In genomic region chr15:69415381-69415780, GRCh38 we compare ENCODE assay signal across 9 cellular contexts. TPM values are rescaled to one million over a fixed set of nuclear protein-coding genes. Genes with fewer than 3 reads are reported as not detected.
DNase-seq lines count a peak whose midpoint lies in the region; ATAC-seq, FAIRE-seq and TF ChIP-seq lines count a peak whose summit lies in the region.
"Had no signal": no experiment of that assay in that cellular context is flagged by ENCODE, and none has a peak within 500 bp of the region (broad histone marks: within the 10 kb centered on the region; RNA-seq: fewer than 3 reads in every experiment).

No MANE protein-coding gene starts in this region.

- H3K36me3 ChIP-seq in CD8-positive, alpha-beta T cell (ENCODE audit: insufficient read depth, low read length), result no peaks in the 10 kb centered on the region
- peaks cover 7% of the 10 kb centered on the region; the same call in 1 of the 2 replicates for H3K36me3 ChIP-seq in KMS-11 (ENCODE audit: insufficient read depth)
- H3K36me3 ChIP-seq in astrocyte (ENCODE audit: insufficient read depth, low read length), result peaks cover 14% of the 10 kb centered on the region
- no peaks in the 10 kb centered on the region for H3K36me3 ChIP-seq in upper lobe of right lung

- no peak overlapping the region for H3K27ac Mint-ChIP-seq in CD8-positive, alpha-beta T cell
- H3K27ac Mint-ChIP-seq in astrocyte (ENCODE audit: unreplicated experiment) (peak overlapping the region; percentile 93), mesothelial cell of epicardium (peak overlapping the region; percentile 96)

- no peaks in the 10 kb centered on the region for H3K9me3 Mint-ChIP-seq in CD8-positive, alpha-beta T cell
- H3K9me3 Mint-ChIP-seq in astrocyte (ENCODE audit: unreplicated experiment), result no peaks in the 10 kb centered on the region
- no peaks in the 10 kb centered on the region for H3K9me3 Mint-ChIP-seq in mesothelial cell of epicardium

- H3K27me3 Mint-ChIP-seq in CD8-positive, alpha-beta T cell (ENCODE audit: low read depth), result peaks cover 15% of the 10 kb centered on the region
- H3K27me3 Mint-ChIP-seq in astrocyte (ENCODE audit: low read depth, unreplicated experiment) (no peaks in the 10 kb centered on the region), mesothelial cell of epicardium (ENCODE audit: low read depth) (no peaks in the 10 kb centered on the region)

- no peak overlapping the region for H3K9ac ChIP-seq in KMS-11
- H3K9ac ChIP-seq in astrocyte (ENCODE audit: low read length), result peak overlapping the region; percentile 92

- CTCF ChIA-PET in CD8-positive, alpha-beta T cell (lab: Charles Lee), result interaction anchor here (1.5 kb wide), 1 partner anchor 20 kb away, joined by 4 read pairs; no protein-coding TSS in a partner anchor

- no peaks in the 10 kb centered on the region for H3K9me3 ChIP-seq in CD8-positive, alpha-beta T cell (ENCODE audit: low read length)
- H3K9me3 ChIP-seq in astrocyte (ENCODE audit: insufficient read depth, low read depth, low read length) (no peaks in the 10 kb centered on the region), upper lobe of right lung (no peaks in the 10 kb centered on the region)
- H3K9me3 ChIP-seq: body of pancreas had no signal

- H4K20me1 ChIP-seq in KMS-11 (ENCODE audit: insufficient read depth) (peaks cover 10% of the 10 kb centered on the region; the same call in 1 of the 2 replicates), astrocyte (ENCODE audit: insufficient read depth, low read length) (peaks cover 33% of the 10 kb centered on the region)

- no peak overlapping the region for H3K27ac ChIP-seq in CD8-positive, alpha-beta T cell (ENCODE audit: low read depth, low read length)
- H3K27ac ChIP-seq in KMS-11, result peak overlapping the region; percentile 58
- H3K27ac ChIP-seq in astrocyte (ENCODE audit: low read depth, low read length), result peak overlapping the region; percentile 78
- H3K27ac ChIP-seq in upper lobe of right lung, result no peak overlapping the region
- H3K27ac ChIP-seq: body of pancreas had no signal

- H3K4me3 ChIP-seq in CD8-positive, alpha-beta T cell (ENCODE audit: low read depth, low read length), result no peak overlapping the region
- H3K4me3 ChIP-seq in KMS-11 (IDR thresholded peaks at IDR 0.05; ENCODE audit: insufficient read depth, low read depth, low read length), result no peak overlapping the region
- H3K4me3 ChIP-seq in astrocyte (ENCODE audit: insufficient read depth, low read depth, low read length), result peak overlapping the region; percentile 95
- H3K4me3 ChIP-seq in upper lobe of right lung, result no peak overlapping the region

- ATAC-seq in CD8-positive, alpha-beta T cell, result no peak
- ATAC-seq in upper lobe of right lung, result no peak

- DNase-seq in CD8-positive, alpha-beta T cell, result no peak
- DNase-seq in astrocyte (ENCODE audit: low read depth), result peak; percentile 51
- no peak for DNase-seq in mesothelial cell of epicardium (ENCODE audit: low spot score in 2 of 2, unreplicated experiment in 2 of 2)
- no peak for DNase-seq in NK-92 treated with Interleukin-12 subunit alpha and Interleukin-12 subunit beta, amount 100 ng/mL, for 24 hours (lab: John Stamatoyannopoulos, UW)
- no peak for DNase-seq in NK-92 (lab: John Stamatoyannopoulos, UW; ENCODE audit: unreplicated experiment)
- DNase-seq in NCI-H226, result no peak
- no peak for DNase-seq in upper lobe of right lung

- H2AFZ ChIP-seq in KMS-11 (ENCODE audit: low read depth) (no peak overlapping the region), astrocyte (ENCODE audit: low read depth, low read length) (no peak overlapping the region)

- H3K4me1 Mint-ChIP-seq in CD8-positive, alpha-beta T cell (ENCODE audit: low read depth), result peaks cover 15% of the 10 kb centered on the region
- peaks cover 28% of the 10 kb centered on the region for H3K4me1 Mint-ChIP-seq in astrocyte (ENCODE audit: low read depth, unreplicated experiment)
- H3K4me1 Mint-ChIP-seq in mesothelial cell of epicardium, result peaks cover 33% of the 10 kb centered on the region

- H3K4me3 Mint-ChIP-seq in CD8-positive, alpha-beta T cell, result peak overlapping the region; percentile 59
- H3K4me3 Mint-ChIP-seq in astrocyte (ENCODE audit: unreplicated experiment) (peak overlapping the region; percentile 87), mesothelial cell of epicardium (peak overlapping the region; percentile 84)

- no peak for FAIRE-seq in astrocyte (lab: Jason Lieb, UNC)

- no peak for TF ChIP-seq CTCF in CD8-positive, alpha-beta T cell (IDR thresholded peaks at IDR 0.05)
- TF ChIP-seq CTCF in KMS-11 (conservative IDR thresholded peaks at IDR 0.05; ENCODE audit: low read depth, low read length) (no peak), astrocyte (IDR thresholded peaks at IDR 0.05; ENCODE audit: insufficient read depth, low read depth, low read length) (no peak), mesothelial cell of epicardium (IDR thresholded peaks at IDR 0.05; ENCODE audit: unreplicated experiment) (no peak), upper lobe of right lung (IDR thresholded peaks at IDR 0.05) (no peak)

- peaks cover 5% of the 10 kb centered on the region for H3K27me3 ChIP-seq in CD8-positive, alpha-beta T cell (ENCODE audit: insufficient read depth, low read length)
- H3K27me3 ChIP-seq in KMS-11 (ENCODE audit: insufficient read depth, low read depth) (no peaks in the 10 kb centered on the region), astrocyte (ENCODE audit: insufficient read depth, low read length) (no peaks in the 10 kb centered on the region), upper lobe of right lung (no peaks in the 10 kb centered on the region)
- H3K27me3 ChIP-seq: body of pancreas had no signal

- intact Hi-C loops in CD8-positive, alpha-beta T cell (cut with DNase I, micrococcal nuclease), result loop anchor here in 1 of 2 experiments (10.0 kb wide), 1 partner anchor 1361 kb away; the partner anchor contains the start of gene PIAS1
- intact Hi-C loops in upper lobe of right lung (cut with DNase I), result no loop called here

- H3K4me2 ChIP-seq in KMS-11 (peak overlapping the region; percentile 97), astrocyte (ENCODE audit: low read length) (peak overlapping the region; percentile 88)

- peaks cover 7% of the 10 kb centered on the region for H3K4me1 ChIP-seq in CD8-positive, alpha-beta T cell (ENCODE audit: insufficient read depth, low read length)
- H3K4me1 ChIP-seq in KMS-11 (ENCODE audit: low read depth, poor library complexity, severe bottlenecking) (peaks cover 33% of the 10 kb centered on the region), astrocyte (ENCODE audit: insufficient read depth, low read length) (peaks cover 23% of the 10 kb centered on the region), upper lobe of right lung (no peaks in the 10 kb centered on the region)

- H3K79me2 ChIP-seq in KMS-11 (ENCODE audit: insufficient read depth, low read depth) (peaks cover 52% of the 10 kb centered on the region), astrocyte (ENCODE audit: insufficient read depth, low read length) (peaks cover 98% of the 10 kb centered on the region)

- H3K36me3 Mint-ChIP-seq in CD8-positive, alpha-beta T cell, result no peaks in the 10 kb centered on the region
- H3K36me3 Mint-ChIP-seq in astrocyte (ENCODE audit: low read depth, unreplicated experiment), result no peaks in the 10 kb centered on the region
- peaks cover 19% of the 10 kb centered on the region for H3K36me3 Mint-ChIP-seq in mesothelial cell of epicardium

- POLR2A ChIA-PET in CD8-positive, alpha-beta T cell (lab: Charles Lee), result interaction anchor here (1.0 kb wide), 1 partner anchor 37 kb away, joined by 10 read pairs; the partner anchor contains the start of gene RPLP1

RNA-seq across cellular contexts. Expression of gene KIF23, which starts 1.2 kb away (rescaled TPM):
- under 1 TPM; 0.81 to 0.95 TPM for total RNA-seq in CD8-positive, alpha-beta T cell
- total RNA-seq in astrocyte, result 8.1 and 11.8 TPM in 2 replicates
- 37.8 to 43.5 TPM (median 38.7 TPM) in 3 replicates for total RNA-seq in mesothelial cell of epicardium
- 2.7 TPM for total RNA-seq in upper lobe of right lung

RNA-seq across cellular contexts. Expression of gene RPLP1, which starts 37.2 kb away (rescaled TPM):
- total RNA-seq in CD8-positive, alpha-beta T cell, result 1,000 to 10,000 TPM; 2,675 to 2,824 TPM
- 1,331 and 1,465 TPM in 2 replicates for total RNA-seq in astrocyte
- total RNA-seq in mesothelial cell of epicardium, result 1,296 to 1,333 TPM (median 1,329 TPM) in 3 replicates
- 1,255 TPM for total RNA-seq in upper lobe of right lung

Comparison
In these comparisons a context has a peak if more than half of its experiments do, and no peak if none do; other contexts are left out.
1. H3K27ac ChIP-seq: peak in KMS-11 (single experiment) and astrocyte (single experiment); none in CD8-positive, alpha-beta T cell (single experiment) and upper lobe of right lung (single experiment).
2. Peak in every context shown above with its lines, with median percentiles within 50 percentile points of each other: H3K4me3 Mint-ChIP-seq.